10 cellular contexts compared by ENCODE assay signal in the genomic region with DNA sequence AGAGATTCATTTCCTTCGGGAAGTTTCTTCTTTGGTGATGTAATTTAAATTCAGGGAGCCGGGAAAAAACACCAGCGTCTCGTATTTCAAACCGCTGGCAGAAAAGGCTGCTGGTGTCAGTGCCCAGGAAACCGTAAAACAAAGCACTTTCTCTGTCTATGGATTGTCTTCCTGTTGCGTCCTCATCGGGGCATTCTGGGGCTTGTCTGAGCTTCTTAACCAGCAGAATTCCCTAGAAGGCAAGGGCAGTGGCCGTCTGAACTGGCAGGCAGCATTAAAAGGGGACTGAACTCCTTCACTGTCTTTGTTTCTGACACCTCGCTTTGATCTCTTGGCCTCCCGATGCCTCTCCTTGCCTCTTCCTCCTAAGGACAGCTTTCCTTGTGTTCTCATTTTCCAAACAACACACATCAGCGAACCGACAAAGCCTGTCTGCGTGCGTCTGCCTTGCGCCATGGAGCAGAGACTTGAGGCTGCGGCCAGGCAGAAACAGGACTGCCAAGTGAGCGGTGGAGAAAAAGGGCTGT.
DNase-seq lines count a peak whose midpoint lies in the region; ATAC-seq and TF ChIP-seq lines count a peak whose summit lies in the region.
"Had no signal": no experiment of that assay in that cellular context is flagged by ENCODE, and none has a peak within 500 bp of the region (broad histone marks: within the 10 kb centered on the region; RNA-seq: fewer than 3 reads in every experiment).

No MANE protein-coding gene starts in this region.

- POLR2A ChIA-PET in activated CD4-positive, alpha-beta memory T cell treated with anti-CD3 and anti-CD28 coated beads for 36 hours (lab: Charles Lee), result no interaction called here

- H3K27ac Mint-ChIP-seq in natural killer cell, result no peak overlapping the region
- no peak overlapping the region for H3K27ac Mint-ChIP-seq in natural killer cell treated with Interleukin-12 subunit alpha and Interleukin-12 subunit beta and Interleukin-15 and Interleukin-18, amount 100 ng/mL, for 72 hours
- no peak overlapping the region for H3K27ac Mint-ChIP-seq in activated CD4-positive, alpha-beta memory T cell treated with anti-CD3 and anti-CD28 coated beads for 36 hours
- H3K27ac Mint-ChIP-seq in effector memory CD8-positive, alpha-beta T cell, result no peak overlapping the region
- H3K27ac Mint-ChIP-seq: CD14-positive monocyte, naive B cell had no signal

- in situ Hi-C loops in astrocyte of the cerebellum (cut with HindIII; ENCODE audit: low sequenced_read_pairs), result no loop called here

- no peak overlapping the region for H3K4me3 Mint-ChIP-seq in natural killer cell
- H3K4me3 Mint-ChIP-seq in natural killer cell treated with Interleukin-12 subunit alpha and Interleukin-12 subunit beta and Interleukin-15 and Interleukin-18, amount 100 ng/mL, for 72 hours, result no peak overlapping the region
- H3K4me3 Mint-ChIP-seq in activated CD4-positive, alpha-beta memory T cell treated with anti-CD3 and anti-CD28 coated beads for 36 hours, result no peak overlapping the region
- no peak overlapping the region for H3K4me3 Mint-ChIP-seq in effector memory CD8-positive, alpha-beta T cell
- H3K4me3 Mint-ChIP-seq: CD14-positive monocyte, naive B cell had no signal

- H3K36me3 Mint-ChIP-seq in natural killer cell, result no peaks in the 10 kb centered on the region
- H3K36me3 Mint-ChIP-seq in natural killer cell treated with Interleukin-12 subunit alpha and Interleukin-12 subunit beta and Interleukin-15 and Interleukin-18, amount 100 ng/mL, for 72 hours, result no peaks in the 10 kb centered on the region
- no peaks in the 10 kb centered on the region for H3K36me3 Mint-ChIP-seq in activated CD4-positive, alpha-beta memory T cell treated with anti-CD3 and anti-CD28 coated beads for 36 hours
- H3K36me3 Mint-ChIP-seq in effector memory CD8-positive, alpha-beta T cell (ENCODE audit: insufficient read depth), result no peaks in the 10 kb centered on the region
- H3K36me3 Mint-ChIP-seq: CD14-positive monocyte, naive B cell had no signal

- H3K36me3 ChIP-seq in kidney epithelial cell (ENCODE audit: control insufficient read depth, insufficient read depth, low read length), result no peaks in the 10 kb centered on the region

- ATAC-seq in natural killer cell, result no peak
- no peak for ATAC-seq in natural killer cell treated with Interleukin-12 subunit alpha and Interleukin-12 subunit beta and Interleukin-15 and Interleukin-18, amount 100 ng/mL, for 72 hours
- no peak for ATAC-seq in HG02571 (IDR thresholded peaks at IDR 0.05; ENCODE audit: unreplicated experiment)
- ATAC-seq in effector memory CD8-positive, alpha-beta T cell (replicated peaks), result no peak
- no peak for ATAC-seq in GM18907 (IDR thresholded peaks at IDR 0.05; ENCODE audit: unreplicated experiment)

- no peaks in the 10 kb centered on the region for H3K27me3 ChIP-seq in kidney epithelial cell (ENCODE audit: control insufficient read depth, insufficient read depth, low read length)

- TF ChIP-seq CTCF in natural killer cell (IDR thresholded peaks at IDR 0.05) (no peak), astrocyte of the cerebellum (IDR thresholded peaks at IDR 0.05; ENCODE audit: low read depth, low read length, missing control alignments) (no peak), kidney epithelial cell (IDR thresholded peaks at IDR 0.05; ENCODE audit: insufficient read depth, low read length, poor library complexity, severe bottlenecking) (no peak)

- intact Hi-C loops in natural killer cell (cut with micrococcal nuclease), result no loop called here
- intact Hi-C loops in activated CD4-positive, alpha-beta memory T cell treated with anti-CD3 and anti-CD28 coated beads for 36 hours (cut with micrococcal nuclease), result no loop called here

- H3K4me1 Mint-ChIP-seq in natural killer cell, result no peaks in the 10 kb centered on the region
- H3K4me1 Mint-ChIP-seq in natural killer cell treated with Interleukin-12 subunit alpha and Interleukin-12 subunit beta and Interleukin-15 and Interleukin-18, amount 100 ng/mL, for 72 hours (ENCODE audit: low read depth in 2 of 2), result no peaks in the 10 kb centered on the region
- no peaks in the 10 kb centered on the region for H3K4me1 Mint-ChIP-seq in activated CD4-positive, alpha-beta memory T cell treated with anti-CD3 and anti-CD28 coated beads for 36 hours (ENCODE audit: low read depth)
- no peaks in the 10 kb centered on the region for H3K4me1 Mint-ChIP-seq in effector memory CD8-positive, alpha-beta T cell (ENCODE audit: low read depth in 2 of 2)
- H3K4me1 Mint-ChIP-seq: CD14-positive monocyte, naive B cell had no signal

- CTCF ChIA-PET in activated CD4-positive, alpha-beta memory T cell treated with anti-CD3 and anti-CD28 coated beads for 36 hours (lab: Charles Lee), result no interaction called here

- DNase-seq in natural killer cell (peak; percentile 6), astrocyte of the cerebellum (ENCODE audit: low read depth) (peak; percentile 53), kidney epithelial cell (ENCODE audit: low read depth) (peak; percentile 72)
- no peak for DNase-seq in natural killer cell treated with Interleukin-12 subunit alpha and Interleukin-12 subunit beta and Interleukin-15 and Interleukin-18, amount 100 ng/mL, for 72 hours (ENCODE audit: low spot score)
- DNase-seq in activated CD4-positive, alpha-beta memory T cell treated with anti-CD3 and anti-CD28 coated beads for 36 hours, result no peak
- DNase-seq in effector memory CD8-positive, alpha-beta T cell, result no peak
- DNase-seq: naive B cell had no signal

- H3K9me3 Mint-ChIP-seq in natural killer cell, result no peaks in the 10 kb centered on the region
- no peaks in the 10 kb centered on the region for H3K9me3 Mint-ChIP-seq in natural killer cell treated with Interleukin-12 subunit alpha and Interleukin-12 subunit beta and Interleukin-15 and Interleukin-18, amount 100 ng/mL, for 72 hours
- no peaks in the 10 kb centered on the region for H3K9me3 Mint-ChIP-seq in activated CD4-positive, alpha-beta memory T cell treated with anti-CD3 and anti-CD28 coated beads for 36 hours
- no peaks in the 10 kb centered on the region for H3K9me3 Mint-ChIP-seq in effector memory CD8-positive, alpha-beta T cell

- no peak overlapping the region for H3K4me3 ChIP-seq in astrocyte of the cerebellum (ENCODE audit: low read depth, low read length)
- H3K4me3 ChIP-seq in kidney epithelial cell (ENCODE audit: low read depth, low read length), result no peak overlapping the region

- H3K27me3 Mint-ChIP-seq in natural killer cell (ENCODE audit: low read depth in 2 of 2), result peaks cover 0 to 12% of the 10 kb centered on the region in 2 donors
- H3K27me3 Mint-ChIP-seq in natural killer cell treated with Interleukin-12 subunit alpha and Interleukin-12 subunit beta and Interleukin-15 and Interleukin-18, amount 100 ng/mL, for 72 hours, result peaks cover 12 to 13% of the 10 kb centered on the region in 2 donors
- H3K27me3 Mint-ChIP-seq in activated CD4-positive, alpha-beta memory T cell treated with anti-CD3 and anti-CD28 coated beads for 36 hours, result peaks cover 1% of the 10 kb centered on the region
- H3K27me3 Mint-ChIP-seq in effector memory CD8-positive, alpha-beta T cell, result peaks cover 15 to 62% of the 10 kb centered on the region in 2 donors

Comparison
In these comparisons a context has a peak if more than half of its experiments do, and no peak if none do; other contexts are left out.
1. DNase-seq: peak in natural killer cell (single experiment), astrocyte of the cerebellum (single experiment) and kidney epithelial cell (single experiment); none in natural killer cell treated with Interleukin-12 subunit alpha and Interleukin-12 subunit beta and Interleukin-15 and Interleukin-18, amount 100 ng/mL, for 72 hours (single experiment), activated CD4-positive, alpha-beta memory T cell treated with anti-CD3 and anti-CD28 coated beads for 36 hours (single experiment) and effector memory CD8-positive, alpha-beta T cell (0 of 3).